15 cellular contexts compared by ENCODE assay signal in genomic region chr12:96366255-96366654, GRCh38.
"Had no signal": no experiment of that assay in that cellular context is flagged by ENCODE, and none has a peak within 500 bp of the region (broad histone marks: within the 10 kb centered on the region; RNA-seq: fewer than 3 reads in every experiment).

No MANE protein-coding gene starts in this region.

- H3K4me3 ChIP-seq: colonic mucosa, psoas muscle, stomach, thyroid gland had no signal

- ATAC-seq: activated CD4-positive, CD25-positive, alpha-beta regulatory T cell treated with anti-CD3 and anti-CD28 coated beads, Interleukin-2, amount 50 U/mL, for 24 hours; activated T-helper 17 cell treated with anti-CD3 and anti-CD28 coated beads, Interleukin-2, amount 50 U/mL, for 72 hours; foreskin keratinocyte; psoas muscle; sciatic nerve had no signal

- H3K4me3 Mint-ChIP-seq: activated naive CD4-positive, alpha-beta T cell treated with anti-CD3 and anti-CD28 coated beads, Interleukin-2, amount 10 ng/mL, durations not matched to agents 7 days and 5 days; activated T-helper 17 cell treated with anti-CD3 and anti-CD28 coated beads, Interleukin-2, amount 50 U/mL, for 72 hours; neural crest cell had no signal

- H3K36me3 ChIP-seq: colonic mucosa, stomach, thyroid gland had no signal

- H3K27me3 ChIP-seq: colonic mucosa, foreskin keratinocyte, stomach, thyroid gland had no signal

- H3K27ac Mint-ChIP-seq: activated naive CD4-positive, alpha-beta T cell treated with anti-CD3 and anti-CD28 coated beads, Interleukin-2, amount 10 ng/mL, durations not matched to agents 7 days and 5 days; activated T-helper 17 cell treated with anti-CD3 and anti-CD28 coated beads, Interleukin-2, amount 50 U/mL, for 72 hours had no signal

- H3K9me3 Mint-ChIP-seq: activated naive CD4-positive, alpha-beta T cell treated with anti-CD3 and anti-CD28 coated beads, Interleukin-2, amount 10 ng/mL, durations not matched to agents 7 days and 5 days; activated T-helper 17 cell treated with anti-CD3 and anti-CD28 coated beads, Interleukin-2, amount 50 U/mL, for 72 hours had no signal

- H3K4me1 ChIP-seq: colonic mucosa had no signal

- H3K27ac ChIP-seq: colonic mucosa, foreskin keratinocyte, psoas muscle, thyroid gland had no signal

- DNase-seq: activated CD4-positive, alpha-beta T cell treated with anti-CD3 and anti-CD28 coated beads, Interleukin-2, amount 50 U/mL, for 1 hour; activated CD8-positive, alpha-beta memory T cell treated with anti-CD3 and anti-CD28 coated beads for 24 hours; activated naive CD4-positive, alpha-beta T cell treated with anti-CD3 and anti-CD28 coated beads, Interleukin-2, amount 10 ng/mL, durations not matched to agents 7 days and 5 days; colonic mucosa; effector CD4-positive, alpha-beta T cell; foreskin keratinocyte; psoas muscle; stimulated activated CD4-positive, alpha-beta T cell treated with anti-CD3 and anti-CD28 coated beads, Interleukin-1b, Interleukin-23, amount 100 ng/mL, for 48 hours; stomach; T-helper 9 cell; thyroid gland had no signal

- H3K27me3 Mint-ChIP-seq: activated naive CD4-positive, alpha-beta T cell treated with anti-CD3 and anti-CD28 coated beads, Interleukin-2, amount 10 ng/mL, durations not matched to agents 7 days and 5 days; activated T-helper 17 cell treated with anti-CD3 and anti-CD28 coated beads, Interleukin-2, amount 50 U/mL, for 72 hours had no signal

- H3K9me3 ChIP-seq: colonic mucosa, psoas muscle, stomach, thyroid gland had no signal
